In genomic region chr19:3968556-3969434, GRCh38 we compare ENCODE assay signal across 2 cellular contexts.
A peak's percentile ranks its signal among the peaks of the same experiment; 100 is the strongest.
TF ChIP-seq lines count a peak whose summit lies in the region.

No MANE protein-coding gene starts in this region.

TF ChIP-seq in A549, 52 proteins besides CTCF, POLR2A, EP300 and RAD21 (continues in another document):
- no peak for TF ChIP-seq CEBPB (IDR thresholded peaks at IDR 0.05)
- TF ChIP-seq REST (IDR thresholded peaks at IDR 0.05), result no peak
- TF ChIP-seq EHMT2 (IDR thresholded peaks at IDR 0.05; ENCODE audit: low read depth), result no peak
- no peak for TF ChIP-seq RARB (CRISPR knock-in tag; IDR thresholded peaks at IDR 0.05)
- 0 out of 2 replicates have a peak, but pooled peaks have one; percentile 15 for TF ChIP-seq JUNB (IDR thresholded peaks at IDR 0.05)
- TF ChIP-seq, protein P1, sequence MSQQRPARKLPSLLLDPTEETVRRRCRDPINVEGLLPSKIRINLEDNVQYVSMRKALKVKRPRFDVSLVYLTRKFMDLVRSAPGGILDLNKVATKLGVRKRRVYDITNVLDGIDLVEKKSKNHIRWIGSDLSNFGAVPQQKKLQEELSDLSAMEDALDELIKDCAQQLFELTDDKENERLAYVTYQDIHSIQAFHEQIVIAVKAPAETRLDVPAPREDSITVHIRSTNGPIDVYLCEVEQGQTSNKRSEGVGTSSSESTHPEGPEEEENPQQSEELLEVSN (IDR thresholded peaks at IDR 0.05; ENCODE audit: borderline replicate concordance, low read depth), result no peak
- TF ChIP-seq MAFK (IDR thresholded peaks at IDR 0.05; ENCODE audit: partially characterized antibody), result peak; percentile 35
- no peak for TF ChIP-seq ZSCAN20 (CRISPR knock-in tag; IDR thresholded peaks at IDR 0.05)
- no peak for TF ChIP-seq KDM5A (IDR thresholded peaks at IDR 0.05)
- no peak for TF ChIP-seq CBX8 (IDR thresholded peaks at IDR 0.05)
- TF ChIP-seq JUN (IDR thresholded peaks at IDR 0.05), result peak in 1 of 2 experiments; percentile 24; a peak in 2 of 5 replicates
- TF ChIP-seq, protein P2, sequence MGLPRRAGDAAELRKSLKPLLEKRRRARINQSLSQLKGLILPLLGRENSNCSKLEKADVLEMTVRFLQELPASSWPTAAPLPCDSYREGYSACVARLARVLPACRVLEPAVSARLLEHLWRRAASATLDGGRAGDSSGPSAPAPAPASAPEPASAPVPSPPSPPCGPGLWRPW (IDR thresholded peaks at IDR 0.05), result no peak
- TF ChIP-seq, protein P3, sequence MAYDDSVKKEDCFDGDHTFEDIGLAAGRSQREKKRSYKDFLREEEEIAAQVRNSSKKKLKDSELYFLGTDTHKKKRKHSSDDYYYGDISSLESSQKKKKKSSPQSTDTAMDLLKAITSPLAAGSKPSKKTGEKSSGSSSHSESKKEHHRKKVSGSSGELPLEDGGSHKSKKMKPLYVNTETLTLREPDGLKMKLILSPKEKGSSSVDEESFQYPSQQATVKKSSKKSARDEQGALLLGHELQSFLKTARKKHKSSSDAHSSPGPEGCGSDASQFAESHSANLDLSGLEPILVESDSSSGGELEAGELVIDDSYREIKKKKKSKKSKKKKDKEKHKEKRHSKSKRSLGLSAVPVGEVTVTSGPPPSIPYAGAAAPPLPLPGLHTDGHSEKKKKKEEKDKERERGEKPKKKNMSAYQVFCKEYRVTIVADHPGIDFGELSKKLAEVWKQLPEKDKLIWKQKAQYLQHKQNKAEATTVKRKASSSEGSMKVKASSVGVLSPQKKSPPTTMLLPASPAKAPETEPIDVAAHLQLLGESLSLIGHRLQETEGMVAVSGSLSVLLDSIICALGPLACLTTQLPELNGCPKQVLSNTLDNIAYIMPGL (CRISPR knock-in tag; IDR thresholded peaks at IDR 0.05; ENCODE audit: borderline replicate concordance), result no peak
- TF ChIP-seq GATA3 (IDR thresholded peaks at IDR 0.05; ENCODE audit: borderline replicate concordance), result peak; percentile 26; the same call in 1 of the 2 replicates
- TF ChIP-seq ZC3H11A (IDR thresholded peaks at IDR 0.05), result no peak
- TF ChIP-seq, protein P4, sequence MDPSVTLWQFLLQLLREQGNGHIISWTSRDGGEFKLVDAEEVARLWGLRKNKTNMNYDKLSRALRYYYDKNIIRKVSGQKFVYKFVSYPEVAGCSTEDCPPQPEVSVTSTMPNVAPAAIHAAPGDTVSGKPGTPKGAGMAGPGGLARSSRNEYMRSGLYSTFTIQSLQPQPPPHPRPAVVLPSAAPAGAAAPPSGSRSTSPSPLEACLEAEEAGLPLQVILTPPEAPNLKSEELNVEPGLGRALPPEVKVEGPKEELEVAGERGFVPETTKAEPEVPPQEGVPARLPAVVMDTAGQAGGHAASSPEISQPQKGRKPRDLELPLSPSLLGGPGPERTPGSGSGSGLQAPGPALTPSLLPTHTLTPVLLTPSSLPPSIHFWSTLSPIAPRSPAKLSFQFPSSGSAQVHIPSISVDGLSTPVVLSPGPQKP (IDR thresholded peaks at IDR 0.05; ENCODE audit: low read depth, low read length), result no peak
- TF ChIP-seq, protein P5, sequence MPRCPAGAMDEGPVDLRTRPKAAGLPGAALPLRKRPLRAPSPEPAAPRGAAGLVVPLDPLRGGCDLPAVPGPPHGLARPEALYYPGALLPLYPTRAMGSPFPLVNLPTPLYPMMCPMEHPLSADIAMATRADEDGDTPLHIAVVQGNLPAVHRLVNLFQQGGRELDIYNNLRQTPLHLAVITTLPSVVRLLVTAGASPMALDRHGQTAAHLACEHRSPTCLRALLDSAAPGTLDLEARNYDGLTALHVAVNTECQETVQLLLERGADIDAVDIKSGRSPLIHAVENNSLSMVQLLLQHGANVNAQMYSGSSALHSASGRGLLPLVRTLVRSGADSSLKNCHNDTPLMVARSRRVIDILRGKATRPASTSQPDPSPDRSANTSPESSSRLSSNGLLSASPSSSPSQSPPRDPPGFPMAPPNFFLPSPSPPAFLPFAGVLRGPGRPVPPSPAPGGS (IDR thresholded peaks at IDR 0.05), result no peak
- TF ChIP-seq MAX (IDR thresholded peaks at IDR 0.05), result peak; percentile 54
- no peak for TF ChIP-seq MAZ (IDR thresholded peaks at IDR 0.05; ENCODE audit: borderline replicate concordance, low read depth, low read length)
- TF ChIP-seq HEYL (CRISPR knock-in tag; IDR thresholded peaks at IDR 0.05), result no peak
- no peak for TF ChIP-seq NFE2L2 (conservative IDR thresholded peaks at IDR 0.05; ENCODE audit: low read length)
- TF ChIP-seq, protein P6, sequence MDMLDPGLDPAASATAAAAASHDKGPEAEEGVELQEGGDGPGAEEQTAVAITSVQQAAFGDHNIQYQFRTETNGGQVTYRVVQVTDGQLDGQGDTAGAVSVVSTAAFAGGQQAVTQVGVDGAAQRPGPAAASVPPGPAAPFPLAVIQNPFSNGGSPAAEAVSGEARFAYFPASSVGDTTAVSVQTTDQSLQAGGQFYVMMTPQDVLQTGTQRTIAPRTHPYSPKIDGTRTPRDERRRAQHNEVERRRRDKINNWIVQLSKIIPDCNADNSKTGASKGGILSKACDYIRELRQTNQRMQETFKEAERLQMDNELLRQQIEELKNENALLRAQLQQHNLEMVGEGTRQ (IDR thresholded peaks at IDR 0.05), result no peak

TF ChIP-seq in GM23338, 12 proteins besides CTCF, POLR2A, EP300 and RAD21:
- TF ChIP-seq NANOG (IDR thresholded peaks at IDR 0.05; ENCODE audit: borderline replicate concordance) (no peak), STAT1 (IDR thresholded peaks at IDR 0.05; ENCODE audit: unreplicated experiment) (no peak), ZNF114 (CRISPR knock-in tag; IDR thresholded peaks at IDR 0.05) (no peak), CREB1 (CRISPR knock-in tag; IDR thresholded peaks at IDR 0.05; ENCODE audit: low read depth) (peak; percentile 85), POLR2AphosphoS5 (IDR thresholded peaks at IDR 0.05; ENCODE audit: low read depth) (no peak), EZH2phosphoT487 (IDR thresholded peaks at IDR 0.05; ENCODE audit: unreplicated experiment) (no peak)
